1 cellular context compared by ENCODE assay signal in genomic region chr2:135557533-135557932, GRCh38.
TF ChIP-seq lines count a peak whose summit lies in the region.

No MANE protein-coding gene starts in this region.

TF ChIP-seq in HepG2, 621 proteins besides CTCF, POLR2A, EP300 and RAD21:
- TF ChIP-seq RARA (CRISPR knock-in tag; IDR thresholded peaks at IDR 0.05) (peak; percentile 70; the same call in 1 of the 2 replicates), THRA (CRISPR knock-in tag; IDR thresholded peaks at IDR 0.05; ENCODE audit: borderline replicate concordance) (no peak)
